17 cellular contexts compared by ENCODE assay signal in genomic region chr20:36217226-36217625, GRCh38. TPM values are rescaled to one million over a fixed set of nuclear protein-coding genes. Genes with fewer than 3 reads are reported as not detected.
A peak's percentile ranks its signal among the peaks of the same experiment; 100 is the strongest.
DNase-seq lines count a peak whose midpoint lies in the region; ATAC-seq and TF ChIP-seq lines count a peak whose summit lies in the region.
"Had no signal": no experiment of that assay in that cellular context is flagged by ENCODE, and none has a peak within 500 bp of the region (broad histone marks: within the 10 kb centered on the region; RNA-seq: fewer than 3 reads in every experiment).

No MANE protein-coding gene starts in this region.

- peaks cover 6% of the 10 kb centered on the region for H3K36me3 Mint-ChIP-seq in MCF 10A (ENCODE audit: insufficient read depth, unreplicated experiment)

- no peaks in the 10 kb centered on the region for H3K27me3 ChIP-seq in breast epithelium
- no peaks in the 10 kb centered on the region for H3K27me3 ChIP-seq in NT2/D1 (ENCODE audit: insufficient read depth, insufficient read length)
- no peaks in the 10 kb centered on the region for H3K27me3 ChIP-seq in fibroblast of lung (ENCODE audit: control insufficient read depth, insufficient read depth, low read length)
- H3K27me3 ChIP-seq: adrenal gland had no signal

- no peaks in the 10 kb centered on the region for H3K4me1 Mint-ChIP-seq in MCF 10A (ENCODE audit: insufficient read depth, unreplicated experiment)

- peak; percentile 10 for TF ChIP-seq CTCF in MCF 10A (IDR thresholded peaks at IDR 0.05; ENCODE audit: unreplicated experiment)
- no peak for TF ChIP-seq CTCF in breast epithelium (IDR thresholded peaks at IDR 0.05)
- TF ChIP-seq CTCF in fibroblast of lung (conservative IDR thresholded peaks at IDR 0.05 in 1 of 2, IDR thresholded peaks at IDR 0.05 in 1 of 2; ENCODE audit: low read depth in 1 of 2, low read length in 2 of 2): no peak

- H3K27ac ChIP-seq in breast epithelium: no peak overlapping the region
- H3K27ac ChIP-seq in fibroblast of lung (ENCODE audit: insufficient read depth, low read length): no peak overlapping the region
- H3K27ac ChIP-seq: adrenal gland, psoas muscle had no signal

- H3K4me2 ChIP-seq in fibroblast of lung (ENCODE audit: extremely low read depth, insufficient read depth, low read length): no peak overlapping the region

- no peak overlapping the region for H3K4me3 Mint-ChIP-seq in MCF 10A (ENCODE audit: unreplicated experiment)

- no peak for TF ChIP-seq POLR2A in breast epithelium (IDR thresholded peaks at IDR 0.05)

- ATAC-seq in HG02759 (IDR thresholded peaks at IDR 0.05; ENCODE audit: unreplicated experiment) (no peak), sciatic nerve (no peak), HG03095 (IDR thresholded peaks at IDR 0.05; ENCODE audit: unreplicated experiment) (no peak)
- ATAC-seq: psoas muscle had no signal

- H3K27ac Mint-ChIP-seq in MCF 10A (ENCODE audit: low read depth, unreplicated experiment): no peak overlapping the region

- H4K20me1 ChIP-seq in fibroblast of lung (ENCODE audit: control insufficient read depth, extremely low read depth, insufficient read depth, low read length): no peaks in the 10 kb centered on the region

- DNase-seq in MCF 10A (ENCODE audit: unreplicated experiment) (peak; percentile 22), breast epithelium (ENCODE audit: low spot score in 2 of 2) (no peak), NT2/D1 (ENCODE audit: low read depth, low spot score) (peak; percentile 70), fibroblast of lung (ENCODE audit: low read depth in 2 of 2) (no peak), kidney tubule cell (ENCODE audit: low spot score) (no peak), sciatic nerve (ENCODE audit: low spot score) (no peak)
- DNase-seq: activated CD4-positive, alpha-beta T cell treated with anti-CD3 and anti-CD28 coated beads for 48 hours; activated T-cell treated with anti-CD3 and anti-CD28 coated beads, Interleukin-2, amount 50 U/mL, for 48 hours; adrenal gland; dermis blood vessel endothelial cell; DMS153; foreskin melanocyte; kidney glomerular epithelial cell; psoas muscle; stimulated activated CD4-positive, alpha-beta T cell treated with anti-CD3 and anti-CD28 coated beads, Interleukin-2, amount 100 ng/mL, for 24 hours had no signal

- POLR2A ChIA-PET in MCF 10A (lab: Yijun Ruan, JAX): no interaction called here

- no peaks in the 10 kb centered on the region for H3K9me3 ChIP-seq in breast epithelium
- H3K9me3 ChIP-seq in NT2/D1 (ENCODE audit: insufficient read depth, low read length): no peaks in the 10 kb centered on the region
- no peaks in the 10 kb centered on the region for H3K9me3 ChIP-seq in fibroblast of lung (ENCODE audit: control insufficient read depth, insufficient read depth, low read depth, low read length)
- H3K9me3 ChIP-seq: adrenal gland, psoas muscle had no signal

- CTCF ChIA-PET in MCF 10A (lab: Yijun Ruan, JAX): interaction anchor here (0.6 to 4.9 kb wide), 8 partner anchors 9 to 949 kb away, joined by 3 to 29 read pairs (median 5); no protein-coding TSS in a partner anchor

- H3K4me3 ChIP-seq in breast epithelium: no peak overlapping the region
- H3K4me3 ChIP-seq in NT2/D1 (ENCODE audit: insufficient read length, low read depth): no peak overlapping the region
- no peak overlapping the region for H3K4me3 ChIP-seq in fibroblast of lung (replicated peaks in 1 of 4; ENCODE audit: control extremely low read depth in 1 of 4, insufficient read depth in 1 of 4, low read depth in 3 of 4, low read length in 4 of 4)
- H3K4me3 ChIP-seq: adrenal gland, psoas muscle had no signal

- no peaks in the 10 kb centered on the region for H3K79me2 ChIP-seq in fibroblast of lung (ENCODE audit: control insufficient read depth, insufficient read depth, low read length)

- H3K9me3 Mint-ChIP-seq in MCF 10A (ENCODE audit: unreplicated experiment): no peaks in the 10 kb centered on the region

- H3K4me1 ChIP-seq in breast epithelium (no peaks in the 10 kb centered on the region), NT2/D1 (ENCODE audit: insufficient read depth, insufficient read length) (peaks cover 11% of the 10 kb centered on the region), fibroblast of lung (ENCODE audit: control insufficient read depth, extremely low read depth, insufficient read depth, low read length) (no peaks in the 10 kb centered on the region)
- H3K4me1 ChIP-seq: adrenal gland, psoas muscle had no signal

- no TSS peak for BruUV-seq in MCF 10A (replicated peaks; lab: Mats Ljungman, UMichigan)

- H3K9ac ChIP-seq in NT2/D1 (ENCODE audit: insufficient read length, low read depth) (no peak overlapping the region), fibroblast of lung (ENCODE audit: insufficient read depth, low read length) (peak overlapping the region; percentile 0)

- H2AFZ ChIP-seq in fibroblast of lung (ENCODE audit: low read length): no peak overlapping the region

- intact Hi-C loops in MCF 10A (cut with micrococcal nuclease) (no loop called here), breast epithelium (cut with DNase I; ENCODE audit: low total_unique reads) (no loop called here), sciatic nerve (cut with DNase I) (no loop called here)

- H3K36me3 ChIP-seq in breast epithelium (no peaks in the 10 kb centered on the region), NT2/D1 (ENCODE audit: insufficient read depth, insufficient read length, low read length) (peaks cover 50% of the 10 kb centered on the region), fibroblast of lung (ENCODE audit: control insufficient read depth, insufficient read depth, low read length) (no peaks in the 10 kb centered on the region)

- H3K27me3 Mint-ChIP-seq in MCF 10A (ENCODE audit: insufficient read depth, unreplicated experiment): peaks cover 13% of the 10 kb centered on the region

RNA-seq across cellular contexts. Expression of gene AAR2, which starts 19.1 kb away (rescaled TPM):
- total RNA-seq in MCF 10A (2022) (21.0 and 24.7 TPM in 2 replicates), breast epithelium (10 to 100 TPM; 32.1 to 38.5 (median 36.5) TPM), fibroblast of lung (21.8 and 24.6 TPM in 2 replicates), sciatic nerve (23.0 TPM)
- polyA plus RNA-seq in fibroblast of lung: 24.3 and 25.3 TPM in 2 replicates
- polyA plus RNA-seq in fibroblast of lung (2012): 23.3 and 24.1 TPM in 2 replicates
- polyA minus RNA-seq in fibroblast of lung (ENCODE audit: low replicate concordance): 55.4 and 72.6 TPM in 2 replicates

Comparison
In these comparisons a context has a peak if more than half of its experiments do, and no peak if none do; other contexts are left out.
1. DNase-seq: peak in MCF 10A (single experiment) and NT2/D1 (single experiment); none in breast epithelium (0 of 2), fibroblast of lung (0 of 2), kidney tubule cell (single experiment) and sciatic nerve (single experiment).